In the genomic region with DNA sequence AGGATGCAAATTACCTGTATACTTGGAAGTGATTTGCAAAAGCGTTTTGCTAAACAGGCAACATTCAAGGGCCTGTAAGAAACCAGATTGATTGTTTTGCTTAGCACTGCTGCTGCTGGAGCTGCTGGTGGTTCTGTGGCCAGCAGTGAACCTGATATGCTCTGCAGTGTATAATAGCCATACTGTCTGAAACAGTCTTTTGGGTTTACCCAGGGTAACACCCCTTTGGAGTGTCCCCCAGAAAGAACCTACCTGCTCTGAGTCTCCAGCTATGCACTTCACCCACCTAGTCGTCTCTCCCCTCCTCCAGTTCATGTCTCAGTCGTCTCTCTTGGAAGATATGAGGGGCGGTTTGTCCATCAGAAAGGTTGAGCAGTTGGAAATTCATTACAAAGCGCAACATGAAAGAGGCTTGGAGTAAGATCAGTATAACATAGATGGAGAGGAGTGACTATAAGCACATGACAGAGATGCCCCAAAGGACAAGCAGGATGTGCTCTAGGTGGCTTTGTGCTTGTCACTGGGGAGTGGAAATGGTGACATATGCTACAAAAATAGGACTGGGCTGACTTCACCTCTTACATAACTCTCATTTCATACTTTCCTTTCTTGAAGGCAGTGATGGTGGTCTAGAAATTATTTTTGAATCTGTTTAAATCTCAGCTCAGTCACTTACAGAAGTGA, we compare ENCODE assay signal across 10 cellular contexts. TPM values are rescaled to one million over a fixed set of nuclear protein-coding genes. Genes with fewer than 3 reads are reported as not detected.
DNase-seq lines count a peak whose midpoint lies in the region; ATAC-seq lines count a peak whose summit lies in the region.
"Had no signal": no experiment of that assay in that cellular context is flagged by ENCODE, and none has a peak within 500 bp of the region (broad histone marks: within the 10 kb centered on the region; RNA-seq: fewer than 3 reads in every experiment).

No MANE protein-coding gene starts in this region.

- H3K27ac ChIP-seq in CD8-positive, alpha-beta memory T cell (ENCODE audit: low read depth, low read length) = no peak overlapping the region

- H3K27ac Mint-ChIP-seq in CD8-positive, alpha-beta memory T cell = peak overlapping the region in 7 of 8 donors; percentile 3 to 70 (median 24)

- H3K4me1 Mint-ChIP-seq in CD8-positive, alpha-beta memory T cell = peaks cover 67 to 85% (median 76%) of the 10 kb centered on the region in 3 donors

- peaks cover 2% of the 10 kb centered on the region for H3K27me3 ChIP-seq in CD8-positive, alpha-beta memory T cell (ENCODE audit: insufficient read depth, low read length, poor library complexity, severe bottlenecking)

- no peak overlapping the region for H3K4me3 ChIP-seq in CD8-positive, alpha-beta memory T cell (ENCODE audit: low read length)

- H3K36me3 Mint-ChIP-seq in CD8-positive, alpha-beta memory T cell = peaks cover 8 to 21% (median 10%) of the 10 kb centered on the region in 3 donors

- H3K9me3 ChIP-seq in CD8-positive, alpha-beta memory T cell (ENCODE audit: low read length) = no peaks in the 10 kb centered on the region

- POLR2A ChIA-PET in CD8-positive, alpha-beta memory T cell (lab: Charles Lee) = no interaction called here

- DNase-seq in CD8-positive, alpha-beta memory T cell = no peak
- peak; percentile 10 for DNase-seq in central memory CD4-positive, alpha-beta T cell
- DNase-seq in NCI-H2029 treated with DMSO at 0.1 percent for 48 hours (lab: John Stamatoyannopoulos, UW) (no peak), glomerular visceral epithelial cell (ENCODE audit: extremely low spot score) (no peak)
- DNase-seq: DMS153, NCI-H2227 treated with DMSO at 0.1 percent for 48 hours had no signal

- H3K4me1 ChIP-seq in CD8-positive, alpha-beta memory T cell (ENCODE audit: insufficient read depth, low read length) = peaks cover 37% of the 10 kb centered on the region

- peaks cover 4% of the 10 kb centered on the region for H3K36me3 ChIP-seq in CD8-positive, alpha-beta memory T cell (ENCODE audit: insufficient read depth, low read length)

- ATAC-seq in GM19397 (IDR thresholded peaks at IDR 0.05; ENCODE audit: unreplicated experiment) (peak; percentile 25), HG03457 (IDR thresholded peaks at IDR 0.05; ENCODE audit: unreplicated experiment) (peak; percentile 37), HG02763 (IDR thresholded peaks at IDR 0.05; ENCODE audit: unreplicated experiment) (no peak), GM19328 (IDR thresholded peaks at IDR 0.05; ENCODE audit: unreplicated experiment) (no peak)

- H3K27me3 Mint-ChIP-seq in CD8-positive, alpha-beta memory T cell = peaks cover 4 to 5% of the 10 kb centered on the region in 2 donors

- CTCF ChIA-PET in CD8-positive, alpha-beta memory T cell (lab: Charles Lee) = no interaction called here

- H3K4me3 Mint-ChIP-seq in CD8-positive, alpha-beta memory T cell = peak overlapping the region in 1 of 7 donors; percentile 43

- H3K9me3 Mint-ChIP-seq in CD8-positive, alpha-beta memory T cell = peaks cover 0 to 5% (median 3%) of the 10 kb centered on the region in 5 donors

RNA-seq across cellular contexts. Expression of a gene that starts 3.8 kb away (rescaled TPM):
- total RNA-seq in CD8-positive, alpha-beta memory T cell = 10 to 100 TPM; 30.0 to 33.6 TPM
- 51.6 TPM for polyA plus RNA-seq in CD8-positive, alpha-beta memory T cell

RNA-seq across cellular contexts. Expression of a gene that starts 15.3 kb away (rescaled TPM):
- total RNA-seq in CD8-positive, alpha-beta memory T cell = not detected
- not detected for polyA plus RNA-seq in CD8-positive, alpha-beta memory T cell

Comparison
In these comparisons a context has a peak if more than half of its experiments do, and no peak if none do; other contexts are left out.
1. ATAC-seq: peak in GM19397 (single experiment) and HG03457 (single experiment); none in HG02763 (single experiment) and GM19328 (single experiment).